ENCODE assay signal across 20 cellular contexts in genomic region chr11:60921777-60922335, GRCh38. TPM values are rescaled to one million over a fixed set of nuclear protein-coding genes. Genes with fewer than 3 reads are reported as not detected.
DNase-seq lines count a peak whose midpoint lies in the region; ATAC-seq and TF ChIP-seq lines count a peak whose summit lies in the region.
"Had no signal": no experiment of that assay in that cellular context is flagged by ENCODE, and none has a peak within 500 bp of the region (broad histone marks: within the 10 kb centered on the region; RNA-seq: fewer than 3 reads in every experiment).

No MANE protein-coding gene starts in this region.

- H3K27me3 Mint-ChIP-seq in chondrocyte (ENCODE audit: low read depth) (no peaks in the 10 kb centered on the region), neural crest cell (ENCODE audit: low read depth) (no peaks in the 10 kb centered on the region)
- H3K27me3 Mint-ChIP-seq in stimulated activated memory B cell treated with anti-CD40 and anti-IgM and Interleukin-4, amounts not matched to agents 10 μg/mL and 1 μg/mL and 100 μg/mL, for 72 hours = no peaks in the 10 kb centered on the region

- H3K9me3 ChIP-seq in WERI-Rb-1 (ENCODE audit: severe bottlenecking) = no peaks in the 10 kb centered on the region
- H3K9me3 ChIP-seq: BLaER1 treated with 17β-estradiol and CSF1 and Interleukin-3, amounts not matched to agents 10 nM and 100 nM had no signal

- no peaks in the 10 kb centered on the region for H3K27me3 ChIP-seq in WERI-Rb-1 (ENCODE audit: insufficient read depth, low read depth, severe bottlenecking)

- H3K4me3 ChIP-seq in WERI-Rb-1 (ENCODE audit: low read depth, low read length) = no peak overlapping the region
- H3K4me3 ChIP-seq: BLaER1 treated with 17β-estradiol and CSF1 and Interleukin-3, amounts not matched to agents 10 nM and 100 nM; PC-9 had no signal

- DNase-seq in WERI-Rb-1 (no peak), chondrocyte (ENCODE audit: low spot score) (peak; percentile 81), neural crest cell (ENCODE audit: low read depth, low spot score) (no peak), KBM-7 (no peak), ecto neural progenitor cell (ENCODE audit: low spot score) (no peak)
- DNase-seq: CD4-positive, alpha-beta T cell; Kasumi-1; NCI-H1105 treated with DMSO at 0.1 percent for 48 hours; NCI-H146; NCI-H1930; NCI-H2107; NCI-H446; NCI-H526 treated with DMSO at 0.1 percent for 48 hours; PC-9; SHP77 had no signal

- no peak for ATAC-seq in stimulated activated memory B cell treated with anti-CD40 and anti-IgM and Interleukin-4, amounts not matched to agents 10 μg/mL and 1 μg/mL and 100 μg/mL, for 72 hours
- ATAC-seq in HG03025 (IDR thresholded peaks at IDR 0.05; ENCODE audit: low FRiP score, unreplicated experiment) = no peak

- peaks cover 43% of the 10 kb centered on the region for H3K36me3 ChIP-seq in WERI-Rb-1

- H3K36me3 Mint-ChIP-seq in chondrocyte (ENCODE audit: low read depth) (peaks cover 12% of the 10 kb centered on the region), neural crest cell (ENCODE audit: low read depth) (peaks cover 14% of the 10 kb centered on the region)
- peaks cover 46% of the 10 kb centered on the region for H3K36me3 Mint-ChIP-seq in stimulated activated memory B cell treated with anti-CD40 and anti-IgM and Interleukin-4, amounts not matched to agents 10 μg/mL and 1 μg/mL and 100 μg/mL, for 72 hours

- H3K4me3 Mint-ChIP-seq in chondrocyte (ENCODE audit: unreplicated experiment) (no peak overlapping the region), neural crest cell (peak overlapping the region; percentile 9)
- H3K4me3 Mint-ChIP-seq in stimulated activated memory B cell treated with anti-CD40 and anti-IgM and Interleukin-4, amounts not matched to agents 10 μg/mL and 1 μg/mL and 100 μg/mL, for 72 hours = no peak overlapping the region

- H3K27ac Mint-ChIP-seq in chondrocyte (ENCODE audit: unreplicated experiment) (no peak overlapping the region), neural crest cell (ENCODE audit: unreplicated experiment) (peak overlapping the region; percentile 71)
- peak overlapping the region; percentile 62 for H3K27ac Mint-ChIP-seq in stimulated activated memory B cell treated with anti-CD40 and anti-IgM and Interleukin-4, amounts not matched to agents 10 μg/mL and 1 μg/mL and 100 μg/mL, for 72 hours
- H3K27ac Mint-ChIP-seq: CD4-positive, alpha-beta T cell had no signal

- peak overlapping the region; percentile 25 for H3K27ac ChIP-seq in WERI-Rb-1
- H3K27ac ChIP-seq: BLaER1 treated with 17β-estradiol and CSF1 and Interleukin-3, amounts not matched to agents 10 nM and 100 nM; PC-9 had no signal

- H3K4me1 Mint-ChIP-seq in chondrocyte (ENCODE audit: low read depth) (peaks cover 27% of the 10 kb centered on the region), neural crest cell (peaks cover 33% of the 10 kb centered on the region)
- peaks cover 66% of the 10 kb centered on the region for H3K4me1 Mint-ChIP-seq in stimulated activated memory B cell treated with anti-CD40 and anti-IgM and Interleukin-4, amounts not matched to agents 10 μg/mL and 1 μg/mL and 100 μg/mL, for 72 hours

- H3K9me3 Mint-ChIP-seq in chondrocyte (ENCODE audit: low read depth) (no peaks in the 10 kb centered on the region), neural crest cell (no peaks in the 10 kb centered on the region)
- no peaks in the 10 kb centered on the region for H3K9me3 Mint-ChIP-seq in stimulated activated memory B cell treated with anti-CD40 and anti-IgM and Interleukin-4, amounts not matched to agents 10 μg/mL and 1 μg/mL and 100 μg/mL, for 72 hours
- H3K9me3 Mint-ChIP-seq: CD4-positive, alpha-beta T cell had no signal

- TF ChIP-seq CTCF in WERI-Rb-1 (IDR thresholded peaks at IDR 0.05; ENCODE audit: low read depth, low read length) = no peak
- TF ChIP-seq CTCF in chondrocyte (IDR thresholded peaks at IDR 0.05) = no peak
- no peak for TF ChIP-seq CTCF in neural crest cell (conservative IDR thresholded peaks at IDR 0.05)

- in situ Hi-C loops in KBM-7 (cut with MboI; ENCODE audit: low pct_unique_long_range_greater_than_20kb, low sequenced_read_pairs) = no loop called here

RNA-seq across cellular contexts. Expression of gene TMEM132A, which starts 2.4 kb away (rescaled TPM):
- total RNA-seq in chondrocyte (41.3 to 72.0 TPM (median 69.8 TPM) in 3 replicates), neural crest cell (195 and 216 TPM in 2 replicates)
- total RNA-seq: CD4-positive, alpha-beta T cell had no signal

RNA-seq across cellular contexts. Expression of gene TMEM109, which starts 7.9 kb away (rescaled TPM):
- total RNA-seq in chondrocyte = 97.0 to 124 TPM (median 104 TPM) in 3 replicates
- 64.4 and 65.6 TPM in 2 replicates for total RNA-seq in neural crest cell

RNA-seq across cellular contexts. Expression of gene PRPF19, which starts 15.5 kb away (rescaled TPM):
- total RNA-seq in chondrocyte (48.4 to 51.3 TPM (median 48.6 TPM) in 3 replicates), neural crest cell (183 and 189 TPM in 2 replicates)

RNA-seq across cellular contexts. Expression of gene SLC15A3, which starts 30.1 kb away (rescaled TPM):
- 0.54 to 1.6 TPM (median 0.62 TPM) in 3 replicates for total RNA-seq in chondrocyte
- total RNA-seq in neural crest cell = 7.4 and 10.4 TPM in 2 replicates

RNA-seq across cellular contexts. Expression of gene CD6, which starts 49.6 kb away (rescaled TPM):
- total RNA-seq in chondrocyte (0.33 TPM in 1 of 3 replicates, not detected in the others), neural crest cell (0.30 and 0.39 TPM in 2 replicates)
- total RNA-seq: RPMI7951, SK-MEL-5 had no signal
